ENCODE assay signal across 22 cellular contexts in the genomic region with DNA sequence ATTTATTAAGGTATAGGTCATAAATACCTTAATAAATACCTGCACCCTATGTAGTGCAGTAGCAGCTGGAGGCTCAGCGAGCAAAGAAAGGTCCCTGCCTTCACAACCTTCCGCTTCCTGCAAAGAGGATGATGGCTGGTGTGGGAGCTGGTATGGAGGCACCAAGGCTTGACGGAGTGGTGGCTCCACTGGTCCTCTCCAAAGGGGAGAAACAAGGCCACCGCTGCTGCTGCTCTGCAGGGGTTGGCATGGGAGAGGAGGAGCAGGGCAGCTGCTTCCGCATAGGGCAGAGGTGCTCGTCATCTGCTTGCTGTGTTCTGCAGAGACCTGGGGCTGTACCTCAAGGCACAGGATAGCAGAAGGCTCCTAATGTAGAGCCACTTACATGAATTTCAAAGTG. TPM values are rescaled to one million over a fixed set of nuclear protein-coding genes. Genes with fewer than 3 reads are reported as not detected.
DNase-seq lines count a peak whose midpoint lies in the region; ATAC-seq, FAIRE-seq and TF ChIP-seq lines count a peak whose summit lies in the region.
"Had no signal": no experiment of that assay in that cellular context is flagged by ENCODE, and none has a peak within 500 bp of the region (broad histone marks: within the 10 kb centered on the region; RNA-seq: fewer than 3 reads in every experiment).

No MANE protein-coding gene starts in this region.

- BruUV-seq in HepG2 (replicated peaks; lab: Mats Ljungman, UMichigan), result no TSS peak

- no peaks in the 10 kb centered on the region for H3K27me3 Mint-ChIP-seq in astrocyte (ENCODE audit: low read depth, unreplicated experiment)
- H3K27me3 Mint-ChIP-seq in activated naive CD8-positive, alpha-beta T cell treated with anti-CD3 and anti-CD28 coated beads for 36 hours, result no peaks in the 10 kb centered on the region
- H3K27me3 Mint-ChIP-seq: activated naive CD8-positive, alpha-beta T cell treated with anti-CD3 and anti-CD28 coated beads, Interleukin-2, amount 50 U/mL, for 24 hours; naive B cell had no signal

- peaks cover 21% of the 10 kb centered on the region for H3K4me1 Mint-ChIP-seq in astrocyte (ENCODE audit: low read depth, unreplicated experiment)
- H3K4me1 Mint-ChIP-seq in activated naive CD8-positive, alpha-beta T cell treated with anti-CD3 and anti-CD28 coated beads for 36 hours, result no peaks in the 10 kb centered on the region
- H3K4me1 Mint-ChIP-seq: activated naive CD8-positive, alpha-beta T cell treated with anti-CD3 and anti-CD28 coated beads, Interleukin-2, amount 50 U/mL, for 24 hours; naive B cell had no signal

- intact Hi-C loops in HepG2 (cut with micrococcal nuclease; ENCODE audit: unreplicated experiment), result no loop called here

- 90 to 94% methylated on average over 6 of the region's 6 CpGs for WGBS in GM23248 (ENCODE audit: low coverage in 1 of 2, low lambda C conversion rate in 2 of 2, missing lambda C conversion rate in 2 of 2), 2 experiments
- WGBS in HepG2 (ENCODE audit: low lambda C conversion rate), result 94% methylated on average over 6 of the region's 6 CpGs

- H3K9me3 ChIP-seq in GM23248 (ENCODE audit: low read depth), result no peaks in the 10 kb centered on the region
- no peaks in the 10 kb centered on the region for H3K9me3 ChIP-seq in astrocyte (ENCODE audit: insufficient read depth, low read depth, low read length)
- peaks cover 5% of the 10 kb centered on the region; the same call in 1 of the 2 replicates for H3K9me3 ChIP-seq in HepG2 (ENCODE audit: low read length)
- H3K9me3 ChIP-seq in stomach smooth muscle (ENCODE audit: control insufficient read depth in 2 of 2, low read length in 2 of 2), result no peaks in the 10 kb centered on the region
- H3K9me3 ChIP-seq: ovary, right lobe of liver had no signal

- H3K79me2 ChIP-seq in GM23248 (ENCODE audit: insufficient read depth) (peaks cover 2% of the 10 kb centered on the region; the same call in 1 of the 2 replicates), astrocyte (ENCODE audit: insufficient read depth, low read length) (peaks cover 3% of the 10 kb centered on the region), HepG2 (ENCODE audit: insufficient read depth, low read length) (no peaks in the 10 kb centered on the region)

- peaks cover 46% of the 10 kb centered on the region for H3F3A ChIP-seq in GM23248 (ENCODE audit: insufficient read depth)

- ATAC-seq in HepG2 (peak; percentile 29; the same call in 2 of the 3 replicates), HG03378 (IDR thresholded peaks at IDR 0.05; ENCODE audit: unreplicated experiment) (no peak)
- ATAC-seq: activated naive CD8-positive, alpha-beta T cell treated with anti-CD3 and anti-CD28 coated beads, Interleukin-2, amount 50 U/mL, for 24 hours had no signal

- CTCF ChIA-PET in HepG2 (lab: Yijun Ruan, JAX; ENCODE audit: low intra/inter-chr PET ratio, low total read pairs), result no interaction called here

- H3K27ac ChIP-seq in GM23248 (peak overlapping the region; percentile 82), astrocyte (ENCODE audit: low read depth, low read length) (peak overlapping the region; percentile 71), HepG2 (ENCODE audit: extremely low read length, insufficient read depth, low read length) (no peak overlapping the region), stomach smooth muscle (ENCODE audit: low read length) (peak overlapping the region; percentile 6)
- H3K27ac ChIP-seq: ovary, right lobe of liver, SK-N-MC had no signal

- peaks cover 7% of the 10 kb centered on the region for H3K9me3 Mint-ChIP-seq in astrocyte (ENCODE audit: unreplicated experiment)
- H3K9me3 Mint-ChIP-seq in activated naive CD8-positive, alpha-beta T cell treated with anti-CD3 and anti-CD28 coated beads for 36 hours, result peaks cover 9% of the 10 kb centered on the region

- H3K36me3 ChIP-seq in GM23248 (ENCODE audit: low read depth) (peaks cover 35% of the 10 kb centered on the region), astrocyte (ENCODE audit: insufficient read depth, low read length) (peaks cover 72% of the 10 kb centered on the region), HepG2 (replicated peaks in 1 of 2; ENCODE audit: control insufficient read depth in 1 of 2, insufficient read depth in 2 of 2, low read length in 2 of 2) (peaks cover 37 to 91% of the 10 kb centered on the region in 2 experiments), stomach smooth muscle (ENCODE audit: control insufficient read depth in 2 of 2, insufficient read depth in 2 of 2, low read length in 2 of 2) (peaks cover 37 to 62% of the 10 kb centered on the region in 2 donors)
- H3K36me3 ChIP-seq: ovary had no signal

- H3K9ac ChIP-seq in GM23248 (peak overlapping the region; percentile 13; the same call in 1 of the 2 replicates), astrocyte (ENCODE audit: low read length) (no peak overlapping the region), HepG2 (ENCODE audit: insufficient read depth, low read depth, low read length) (no peak overlapping the region), stomach smooth muscle (ENCODE audit: low read length in 2 of 2) (no peak overlapping the region)

- TF ChIP-seq CTCF in astrocyte (IDR thresholded peaks at IDR 0.05; ENCODE audit: insufficient read depth, low read depth, low read length) (no peak), HepG2 (CRISPR knock-in tag; IDR thresholded peaks at IDR 0.05) (no peak)

- no peaks in the 10 kb centered on the region for H4K20me1 ChIP-seq in GM23248 (ENCODE audit: insufficient read depth)
- H4K20me1 ChIP-seq in astrocyte (ENCODE audit: insufficient read depth, low read length), result peaks cover 23% of the 10 kb centered on the region
- H4K20me1 ChIP-seq in HepG2 (ENCODE audit: insufficient read depth, low read length), result no peaks in the 10 kb centered on the region

- POLR2A ChIA-PET in HepG2 (lab: Yijun Ruan, JAX), result no interaction called here

- FAIRE-seq in astrocyte (lab: Jason Lieb, UNC) (no peak), HepG2 (lab: Jason Lieb, UNC) (no peak)
- FAIRE-seq: endothelial cell of umbilical vein had no signal

- in situ Hi-C loops in GM23248 (cut with MboI), result no loop called here
- in situ Hi-C loops in HepG2 (cut with HindIII; ENCODE audit: extremely low pct_ligation_motif_present, low pct_unique_long_range_greater_than_20kb), result no loop called here

- no peak overlapping the region for H2AFZ ChIP-seq in GM23248
- no peak overlapping the region for H2AFZ ChIP-seq in astrocyte (ENCODE audit: low read depth, low read length)
- H2AFZ ChIP-seq in HepG2 (ENCODE audit: low read length), result no peak overlapping the region

- H3K4me1 ChIP-seq in GM23248 (ENCODE audit: insufficient read depth) (peaks cover 16% of the 10 kb centered on the region), astrocyte (ENCODE audit: insufficient read depth, low read length) (peaks cover 9% of the 10 kb centered on the region), HepG2 (ENCODE audit: insufficient read depth, low read length) (peaks cover 9% of the 10 kb centered on the region; the same call in 1 of the 2 replicates), stomach smooth muscle (ENCODE audit: control insufficient read depth, insufficient read depth, low read length) (no peaks in the 10 kb centered on the region)
- H3K4me1 ChIP-seq: right lobe of liver had no signal

- TF ChIP-seq RAD21 in HepG2 (CRISPR knock-in tag; IDR thresholded peaks at IDR 0.05), result no peak

- H3K27ac Mint-ChIP-seq in astrocyte (ENCODE audit: unreplicated experiment), result peak overlapping the region; percentile 55
- no peak overlapping the region for H3K27ac Mint-ChIP-seq in activated naive CD8-positive, alpha-beta T cell treated with anti-CD3 and anti-CD28 coated beads for 36 hours
- H3K27ac Mint-ChIP-seq: activated naive CD8-positive, alpha-beta T cell treated with anti-CD3 and anti-CD28 coated beads, Interleukin-2, amount 50 U/mL, for 24 hours; T-helper 2 cell treated with Interferon-gamma antibody and Interleukin-4, amounts not matched to agents 5 μg/mL and 100 μg/mL, for 36 hours had no signal

- no peak overlapping the region for H3K4me2 ChIP-seq in GM23248 (ENCODE audit: unreplicated experiment)
- no peak overlapping the region for H3K4me2 ChIP-seq in astrocyte (ENCODE audit: low read length)
- no peak overlapping the region for H3K4me2 ChIP-seq in HepG2 (ENCODE audit: low read depth, low read length)

- no peak overlapping the region for H3K4me3 ChIP-seq in GM23248
- H3K4me3 ChIP-seq in astrocyte (ENCODE audit: insufficient read depth, low read depth, low read length), result no peak overlapping the region
- no peak overlapping the region for H3K4me3 ChIP-seq in HepG2 (replicated peaks in 1 of 3; ENCODE audit: insufficient read depth in 1 of 3, low read depth in 2 of 3, low read length in 3 of 3)
- H3K4me3 ChIP-seq in stomach smooth muscle (ENCODE audit: low read length in 2 of 2), result no peak overlapping the region
- H3K4me3 ChIP-seq: ovary, right lobe of liver, SK-N-MC had no signal

- H3K36me3 Mint-ChIP-seq in astrocyte (ENCODE audit: low read depth, unreplicated experiment), result peaks cover 57% of the 10 kb centered on the region
- H3K36me3 Mint-ChIP-seq in activated naive CD8-positive, alpha-beta T cell treated with anti-CD3 and anti-CD28 coated beads for 36 hours, result peaks cover 48% of the 10 kb centered on the region

- H3K9me2 ChIP-seq in GM23248 (ENCODE audit: insufficient read depth), result no peaks in the 10 kb centered on the region

- DNase-seq in GM23248 (no peak), astrocyte (ENCODE audit: low read depth) (no peak), HepG2 (ENCODE audit: low spot score) (no peak), NCI-H128 (lab: John Stamatoyannopoulos, UW; ENCODE audit: unreplicated experiment) (no peak), glomerular visceral epithelial cell (ENCODE audit: extremely low spot score) (no peak)
- DNase-seq in activated naive CD8-positive, alpha-beta T cell treated with anti-CD3 and anti-CD28 coated beads for 36 hours, result no peak
- DNase-seq: activated CD4-positive, alpha-beta T cell treated with anti-CD3 and anti-CD28 coated beads, Interleukin-2, amount 50 U/mL, for 48 hours; activated effector memory CD4-positive, alpha-beta T cell treated with anti-CD3 and anti-CD28 coated beads, Interleukin-2, amount 50 U/mL, for 16 hours; activated naive CD8-positive, alpha-beta T cell treated with anti-CD3 and anti-CD28 coated beads, Interleukin-2, amount 50 U/mL, for 24 hours; AML-193; hippocampal formation; MM.1S; naive B cell; NCI-H1694; NCI-H69 had no signal

- H3K27me3 ChIP-seq in GM23248 (replicated peaks; ENCODE audit: insufficient read depth) (no peaks in the 10 kb centered on the region), astrocyte (ENCODE audit: insufficient read depth, low read length) (no peaks in the 10 kb centered on the region), HepG2 (ENCODE audit: control insufficient read depth in 1 of 2, insufficient read depth in 2 of 2, low read length in 2 of 2) (no peaks in the 10 kb centered on the region), stomach smooth muscle (ENCODE audit: control insufficient read depth in 1 of 2, insufficient read depth in 2 of 2, low read length in 2 of 2) (no peaks in the 10 kb centered on the region)
- H3K27me3 ChIP-seq: ovary, right lobe of liver had no signal

- no peak for TF ChIP-seq POLR2A in HepG2 (IDR thresholded peaks at IDR 0.05; ENCODE audit: insufficient read depth in 1 of 2, low read depth in 2 of 2, low read length in 2 of 2)

- H3K4me3 Mint-ChIP-seq in astrocyte (ENCODE audit: unreplicated experiment), result no peak overlapping the region
- H3K4me3 Mint-ChIP-seq in activated naive CD8-positive, alpha-beta T cell treated with anti-CD3 and anti-CD28 coated beads for 36 hours, result no peak overlapping the region
- H3K4me3 Mint-ChIP-seq: activated naive CD8-positive, alpha-beta T cell treated with anti-CD3 and anti-CD28 coated beads, Interleukin-2, amount 50 U/mL, for 24 hours; naive B cell; T-helper 2 cell treated with Interferon-gamma antibody and Interleukin-4, amounts not matched to agents 5 μg/mL and 100 μg/mL, for 36 hours had no signal

- no peak for TF ChIP-seq EP300 in HepG2 (IDR thresholded peaks at IDR 0.05; ENCODE audit: low read depth in 2 of 2, low read length in 2 of 2)
- no peak for TF ChIP-seq EP300 in HepG2 (CRISPR knock-in tag; IDR thresholded peaks at IDR 0.05; ENCODE audit: borderline replicate concordance)

RNA-seq across cellular contexts. Expression of gene NDEL1, which starts 52.8 kb away (rescaled TPM):
- total RNA-seq in GM23248 (2014; rRNA removed; shearing (Covaris generic)), result 74.9 and 76.4 TPM in 2 replicates
- polyA plus RNA-seq in GM23248 (2016; fragmentation: Nextera tagmentation; extraction: Ambion mirVana) (105 and 111 TPM in 2 replicates), HepG2 (2011; rRNA removed) (119 and 153 TPM in 2 replicates)
- total RNA-seq in astrocyte (102 and 110 TPM in 2 replicates), HepG2 (2016; rRNA removed; fragmentation: Illumina TruSeq; extraction: Trizol) (47.8 and 59.8 TPM in 2 replicates)
- 23.8 and 26.3 TPM in 2 replicates for total RNA-seq in HepG2 (2016; cell fraction: cytosol; rRNA removed; fragmentation: Illumina TruSeq; extraction: Trizol; ENCODE audit: low read depth)
- total RNA-seq in HepG2 (2016; cell fraction: insoluble cytoplasmic fraction; rRNA removed; fragmentation: Illumina TruSeq; extraction: Trizol), result 40.4 and 58.0 TPM in 2 replicates
- total RNA-seq in HepG2 (2016; cell fraction: membrane; rRNA removed; fragmentation: Illumina TruSeq; extraction: Trizol), result 38.8 and 39.0 TPM in 2 replicates
- 76.2 and 88.4 TPM in 2 replicates for total RNA-seq in HepG2 (2016; cell fraction: nucleus; rRNA removed; fragmentation: Illumina TruSeq; extraction: Trizol)
- 90.0 and 106 TPM in 2 replicates for polyA plus RNA-seq in HepG2 (2011; cell fraction: cytosol; rRNA removed)
- 348 and 472 TPM in 2 replicates for polyA plus RNA-seq in HepG2 (2011; cell fraction: nucleus; rRNA removed)
- polyA plus RNA-seq in HepG2 (2012), result 71.7 and 87.0 TPM in 2 replicates
- 9.5 and 11.4 TPM in 2 replicates for polyA plus RNA-seq in HepG2 (2016; cell fraction: cytosol; fragmentation: Illumina TruSeq; extraction: Trizol; ENCODE audit: low read depth)
- 50.5 and 54.1 TPM in 2 replicates for polyA plus RNA-seq in HepG2 (2016; cell fraction: insoluble cytoplasmic fraction; fragmentation: Illumina TruSeq; extraction: Trizol; ENCODE audit: low read depth)
- 25.5 and 26.4 TPM in 2 replicates for polyA plus RNA-seq in HepG2 (2016; cell fraction: membrane; fragmentation: Illumina TruSeq; extraction: Trizol; ENCODE audit: low read depth)
- polyA plus RNA-seq in HepG2 (2016; cell fraction: nucleus; fragmentation: Illumina TruSeq; extraction: Trizol; ENCODE audit: insufficient read depth, low read depth), result 93.0 and 99.2 TPM in 2 replicates
- 50.7 and 124 TPM in 2 replicates for polyA minus RNA-seq in HepG2 (2011; rRNA and poly(A)+ RNA removed; ENCODE audit: low replicate concordance)
- 38.6 and 48.1 TPM in 2 replicates for polyA minus RNA-seq in HepG2 (2011; cell fraction: cytosol; rRNA and poly(A)+ RNA removed)
- 217 and 240 TPM in 2 replicates for polyA minus RNA-seq in HepG2 (2011; cell fraction: nucleus; rRNA and poly(A)+ RNA removed)
- total RNA-seq in activated naive CD8-positive, alpha-beta T cell treated with anti-CD3 and anti-CD28 coated beads for 36 hours, result 10 to 100 TPM; 37.5 to 47.8 TPM
